In the genomic region with DNA sequence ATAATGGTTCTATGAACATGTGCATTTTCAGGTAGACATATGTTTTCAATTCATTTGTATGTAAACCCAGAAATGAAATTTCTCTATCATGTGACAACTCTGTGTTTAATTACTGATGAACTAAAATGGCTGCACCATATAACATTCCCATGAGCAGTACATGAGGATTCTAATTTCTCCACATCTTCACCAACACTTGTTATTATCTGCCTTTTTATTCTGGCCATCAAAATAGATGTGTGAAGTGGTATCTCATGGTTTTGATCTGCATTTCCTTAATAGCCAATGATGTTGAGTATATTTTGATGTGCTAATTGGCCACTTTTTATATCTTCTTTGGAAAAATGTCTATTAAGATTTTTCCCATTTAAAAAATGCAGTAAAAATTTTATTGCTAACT, we compare ENCODE assay signal across 29 cellular contexts.
"Had no signal": no experiment of that assay in that cellular context is flagged by ENCODE, and none has a peak within 500 bp of the region (broad histone marks: within the 10 kb centered on the region; RNA-seq: fewer than 3 reads in every experiment).

No MANE protein-coding gene starts in this region.

- ATAC-seq: naive thymus-derived CD8-positive, alpha-beta T cell; natural killer cell treated with Interleukin-12 subunit alpha and Interleukin-12 subunit beta and Interleukin-15 and Interleukin-18, amount 100 ng/mL, for 72 hours; psoas muscle; right cardiac atrium; sciatic nerve; stimulated activated memory B cell treated with anti-CD40 and anti-IgM and Interleukin-4, amounts not matched to agents 10 μg/mL and 1 μg/mL and 100 μg/mL, for 72 hours; stimulated activated naive CD8-positive, alpha-beta T cell treated with anti-CD3 and anti-CD28 coated beads, Interleukin-15, Interleukin-2, amounts not matched to agents 100 U/mL and 50 U/mL, for 24 hours had no signal

- DNase-seq: naive thymus-derived CD8-positive, alpha-beta T cell; nephron progenitor cell; nucleus accumbens; pancreas; psoas muscle; right cardiac atrium; spleen; stimulated activated CD4-positive, alpha-beta T cell treated with anti-CD3 and anti-CD28 coated beads, Interleukin-12 subunit alpha, Interleukin-12 subunit beta, amount 100 ng/mL, for 4 hours; stimulated activated CD4-positive, alpha-beta T cell treated with anti-CD3 and anti-CD28 coated beads, Interleukin-1b, Interleukin-23, amount 100 ng/mL, for 48 hours; stimulated activated CD4-positive, alpha-beta T cell treated with anti-CD3 and anti-CD28 coated beads, Interleukin-4, amount 100 ng/mL, for 1 hour; stimulated activated CD4-positive, alpha-beta T cell treated with anti-CD3 and anti-CD28 coated beads, Interleukin-4, amount 100 ng/mL, for 4 hours; stimulated activated CD8-positive, alpha-beta memory T cell treated with anti-CD3 and anti-CD28 coated beads, Interleukin-4, amount 100 ng/mL, for 48 hours; stimulated activated naive CD4-positive, alpha-beta T cell; stimulated activated naive CD8-positive, alpha-beta T cell treated with anti-CD3 and anti-CD28 coated beads, Interleukin-15, Interleukin-2, amounts not matched to agents 100 U/mL and 50 U/mL, for 24 hours; stomach; thyroid gland; upper lobe of left lung had no signal

- H3K36me3 ChIP-seq: stomach, thoracic aorta, thyroid gland, upper lobe of left lung, vagina had no signal

- FAIRE-seq: pancreas, urothelium cell line had no signal

- H3K4me1 ChIP-seq: psoas muscle, spleen, stomach, upper lobe of left lung, vagina had no signal

- H3K4me1 Mint-ChIP-seq: neural crest cell; stimulated activated memory B cell treated with anti-CD40 and anti-IgM and Interleukin-4, amounts not matched to agents 10 μg/mL and 1 μg/mL and 100 μg/mL, for 72 hours had no signal

- H3K27ac Mint-ChIP-seq: naive thymus-derived CD8-positive, alpha-beta T cell; natural killer cell treated with Interleukin-12 subunit alpha and Interleukin-12 subunit beta and Interleukin-15 and Interleukin-18, amount 100 ng/mL, for 72 hours; nephron progenitor cell; progenitor cell of endocrine pancreas; stimulated activated memory B cell treated with anti-CD40 and anti-IgM and Interleukin-4, amounts not matched to agents 10 μg/mL and 1 μg/mL and 100 μg/mL, for 72 hours had no signal

- H3K27ac ChIP-seq: neutrophil, pancreas, psoas muscle, skin epidermis, spleen, stomach, thoracic aorta, thyroid gland, tibial nerve, upper lobe of left lung, vagina had no signal

- H3K4me2 ChIP-seq: smooth muscle cell had no signal

- H3K9me3 ChIP-seq: neutrophil, pancreas, thoracic aorta, thyroid gland, tibial nerve had no signal

- H3K4me3 ChIP-seq: pancreas, psoas muscle, skin epidermis, smooth muscle cell, spleen, stomach, thoracic aorta, thyroid gland, tibial nerve, upper lobe of left lung, vagina had no signal

- H3K27me3 ChIP-seq: neutrophil, pancreas, spleen, stomach, thyroid gland, tibial nerve, upper lobe of left lung, vagina had no signal

- H3K27me3 Mint-ChIP-seq: naive thymus-derived CD8-positive, alpha-beta T cell; natural killer cell treated with Interleukin-12 subunit alpha and Interleukin-12 subunit beta and Interleukin-15 and Interleukin-18, amount 100 ng/mL, for 72 hours; progenitor cell of endocrine pancreas; stimulated activated memory B cell treated with anti-CD40 and anti-IgM and Interleukin-4, amounts not matched to agents 10 μg/mL and 1 μg/mL and 100 μg/mL, for 72 hours had no signal

- H3K4me3 Mint-ChIP-seq: naive thymus-derived CD8-positive, alpha-beta T cell; natural killer cell treated with Interleukin-12 subunit alpha and Interleukin-12 subunit beta and Interleukin-15 and Interleukin-18, amount 100 ng/mL, for 72 hours; nephron progenitor cell; neural crest cell; stimulated activated memory B cell treated with anti-CD40 and anti-IgM and Interleukin-4, amounts not matched to agents 10 μg/mL and 1 μg/mL and 100 μg/mL, for 72 hours had no signal
